ENCODE assay signal across 10 cellular contexts in genomic region chr6:33411632-33412005, GRCh38. TPM values are rescaled to one million over a fixed set of nuclear protein-coding genes. Genes with fewer than 3 reads are reported as not detected.
DNase-seq lines count a peak whose midpoint lies in the region; ATAC-seq and TF ChIP-seq lines count a peak whose summit lies in the region.
"Had no signal": no experiment of that assay in that cellular context is flagged by ENCODE, and none has a peak within 500 bp of the region (broad histone marks: within the 10 kb centered on the region; RNA-seq: fewer than 3 reads in every experiment).

No MANE protein-coding gene starts in this region.

- ATAC-seq in RWPE2 (ENCODE audit: low read depth), result no peak

- TF ChIP-seq CTCF in DOHH2 (IDR thresholded peaks at IDR 0.05; ENCODE audit: low read depth, low read length, poor library complexity, severe bottlenecking), result no peak
- no peak for TF ChIP-seq CTCF in RWPE2 (IDR thresholded peaks at IDR 0.05; ENCODE audit: poor library complexity, severe bottlenecking)
- TF ChIP-seq CTCF in esophagus muscularis mucosa (IDR thresholded peaks at IDR 0.05), result no peak
- TF ChIP-seq CTCF in prostate gland (IDR thresholded peaks at IDR 0.05), result no peak

- TF ChIP-seq POLR2A in esophagus muscularis mucosa (IDR thresholded peaks at IDR 0.05; ENCODE audit: low read depth) (no peak), prostate gland (IDR thresholded peaks at IDR 0.05) (no peak)

- no peak for DNase-seq in RWPE2 (ENCODE audit: low spot score)
- DNase-seq in esophagus muscularis mucosa (ENCODE audit: extremely low spot score), result no peak
- no peak for DNase-seq in prostate gland (ENCODE audit: low spot score)
- no peak for DNase-seq in NCI-H1436 treated with DMSO at 0.1 percent for 48 hours (lab: John Stamatoyannopoulos, UW)
- DNase-seq in UCSD-AML1 (lab: John Stamatoyannopoulos, UW; ENCODE audit: unreplicated experiment), result no peak
- no peak for DNase-seq in islet precursor cell
- DNase-seq in NOMO-1 treated with DMSO at 0.1 percent for 48 hours (lab: John Stamatoyannopoulos, UW; ENCODE audit: unreplicated experiment), result no peak
- DNase-seq: HCEC 1CT; stimulated activated CD4-positive, alpha-beta T cell treated with anti-CD3 and anti-CD28 coated beads, Interleukin-2, amount 100 ng/mL, for 48 hours had no signal

- no peaks in the 10 kb centered on the region; the same call in 1 of the 2 replicates for H4K20me1 ChIP-seq in DOHH2 (ENCODE audit: control insufficient read depth, insufficient read depth, low read depth, low read length)

- peaks cover 45% of the 10 kb centered on the region for H3F3A ChIP-seq in DOHH2 (ENCODE audit: control insufficient read depth, insufficient read depth)

- peaks cover 22% of the 10 kb centered on the region for H3K79me2 ChIP-seq in DOHH2 (ENCODE audit: control insufficient read depth, low read length)

- H3K4me2 ChIP-seq in DOHH2 (ENCODE audit: low read length), result peak overlapping the region; percentile 88

- WGBS in esophagus muscularis mucosa, result 43% methylated on average over 6 of the region's 6 CpGs
- 36% methylated on average over 6 of the region's 6 CpGs for WGBS in prostate gland

- H3K4me1 ChIP-seq in DOHH2 (ENCODE audit: control insufficient read depth, low read length) (peaks cover 49% of the 10 kb centered on the region), RWPE2 (ENCODE audit: insufficient read depth, poor library complexity, severe bottlenecking) (peaks cover 6% of the 10 kb centered on the region), esophagus muscularis mucosa (peaks cover 18 to 63% (median 60%) of the 10 kb centered on the region in 4 donors), prostate gland (replicated peaks) (peaks cover 9% of the 10 kb centered on the region)

- H3K27ac ChIP-seq in DOHH2 (ENCODE audit: low read depth, low read length), result peak overlapping the region; percentile 61; the same call in 1 of the 2 replicates
- peak overlapping the region; percentile 74 for H3K27ac ChIP-seq in RWPE2 (ENCODE audit: poor library complexity, severe bottlenecking)
- H3K27ac ChIP-seq in esophagus muscularis mucosa (replicated peaks in 1 of 4), result peak overlapping the region; percentile 97 to 100 (median 100)
- H3K27ac ChIP-seq in prostate gland, result peak overlapping the region; percentile 100

- no peaks in the 10 kb centered on the region for H3K27me3 ChIP-seq in DOHH2 (ENCODE audit: control insufficient read depth, low read length)
- H3K27me3 ChIP-seq in RWPE2 (ENCODE audit: insufficient read depth, poor library complexity, severe bottlenecking), result no peaks in the 10 kb centered on the region
- no peaks in the 10 kb centered on the region for H3K27me3 ChIP-seq in esophagus muscularis mucosa
- H3K27me3 ChIP-seq in prostate gland (replicated peaks; ENCODE audit: insufficient read depth), result no peaks in the 10 kb centered on the region

- peak overlapping the region; percentile 83 for H3K4me3 ChIP-seq in DOHH2 (ENCODE audit: low read length)
- peak overlapping the region; percentile 60 for H3K4me3 ChIP-seq in RWPE2 (ENCODE audit: severe bottlenecking)
- peak overlapping the region; percentile 99 to 100 (median 100) for H3K4me3 ChIP-seq in esophagus muscularis mucosa
- peak overlapping the region; percentile 100 for H3K4me3 ChIP-seq in prostate gland

- no peaks in the 10 kb centered on the region for H3K9me2 ChIP-seq in DOHH2 (replicated peaks; ENCODE audit: control insufficient read depth, low read length)

- H3K36me3 ChIP-seq in DOHH2 (ENCODE audit: control insufficient read depth, low read length) (peaks cover 60% of the 10 kb centered on the region), RWPE2 (ENCODE audit: low read depth) (peaks cover 59% of the 10 kb centered on the region), esophagus muscularis mucosa (peaks cover 24 to 46% (median 45%) of the 10 kb centered on the region in 4 donors), prostate gland (no peaks in the 10 kb centered on the region)

- intact Hi-C loops in esophagus muscularis mucosa (cut with DNase I), result no loop called here
- intact Hi-C loops in prostate gland (cut with DNase I), result loop anchor here (5.0 to 10.0 kb wide), 2 partner anchors 94 to 437 kb away; partner anchors contain the start of gene ZBTB22

- no peak for TF ChIP-seq EP300 in esophagus muscularis mucosa (IDR thresholded peaks at IDR 0.05)

- H3K9me3 ChIP-seq in DOHH2 (ENCODE audit: control insufficient read depth, insufficient read depth, low read length), result no peaks in the 10 kb centered on the region
- H3K9me3 ChIP-seq in RWPE2 (ENCODE audit: severe bottlenecking), result no peaks in the 10 kb centered on the region
- H3K9me3 ChIP-seq in esophagus muscularis mucosa, result no peaks in the 10 kb centered on the region
- H3K9me3 ChIP-seq in prostate gland, result no peaks in the 10 kb centered on the region

RNA-seq across cellular contexts. Expression of gene PHF1, which starts 0.8 kb away (rescaled TPM):
- 10 to 100 TPM; 68.5 to 91.5 (median 84.9) TPM for total RNA-seq in esophagus muscularis mucosa
- 100 to 1,000 TPM in 1 of 2 donors, 10 to 100 TPM in 1; 98.2 to 132 TPM for total RNA-seq in prostate gland

RNA-seq across cellular contexts. Expression of gene CUTA, which starts 6.3 kb away (rescaled TPM):
- total RNA-seq in esophagus muscularis mucosa (100 to 1,000 TPM; 109 to 136 (median 123) TPM), prostate gland (100 to 1,000 TPM; 189 to 260 TPM)

RNA-seq across cellular contexts. Expression of gene SYNGAP1, which starts 8.2 kb away (rescaled TPM):
- 10 to 100 TPM in 3 of 4 donors, 1 to 10 TPM in 1; 8.0 to 17.6 (median 13.2) TPM for total RNA-seq in esophagus muscularis mucosa
- 10 to 100 TPM in 1 of 2 donors, 1 to 10 TPM in 1; 6.1 to 24.8 TPM for total RNA-seq in prostate gland

RNA-seq across cellular contexts. Expression of gene KIFC1, which starts 20.0 kb away (rescaled TPM):
- total RNA-seq in esophagus muscularis mucosa, result 1 to 10 TPM in 1 of 4 donors, under 1 TPM in 2, not detected in 1; 0.39 to 1.1 (median 0.42) TPM
- 1 to 10 TPM; 5.8 to 6.5 TPM for total RNA-seq in prostate gland

RNA-seq across cellular contexts. Expression of gene ZBTB9, which starts 42.8 kb away (rescaled TPM):
- total RNA-seq in esophagus muscularis mucosa, result 1 to 10 TPM; 1.7 to 3.5 (median 3.0) TPM
- total RNA-seq in prostate gland, result 1 to 10 TPM; 3.5 to 8.9 TPM
